ENCODE assay signal across 14 cellular contexts in genomic region chr12:85836716-85837100, GRCh38. TPM values are rescaled to one million over a fixed set of nuclear protein-coding genes. Genes with fewer than 3 reads are reported as not detected.
DNase-seq lines count a peak whose midpoint lies in the region; ATAC-seq and TF ChIP-seq lines count a peak whose summit lies in the region.
"Had no signal": no experiment of that assay in that cellular context is flagged by ENCODE, and none has a peak within 500 bp of the region (broad histone marks: within the 10 kb centered on the region; RNA-seq: fewer than 3 reads in every experiment).

No MANE protein-coding gene starts in this region.

- no peaks in the 10 kb centered on the region for H3K27me3 Mint-ChIP-seq in MCF 10A (ENCODE audit: insufficient read depth, unreplicated experiment)
- H3K27me3 Mint-ChIP-seq: activated CD4-positive, alpha-beta memory T cell treated with anti-CD3 and anti-CD28 coated beads, Interleukin-2, amount 10 ng/mL, durations not matched to agents 7 days and 5 days; CD4-positive, alpha-beta T cell had no signal

- CTCF ChIA-PET in MCF 10A (lab: Yijun Ruan, JAX), result interaction anchor here (0.6 to 3.6 kb wide), 10 partner anchors 8 to 1130 kb away, joined by 3 to 18 read pairs (median 4); no protein-coding TSS in a partner anchor

- peaks cover 17% of the 10 kb centered on the region for H3K4me1 Mint-ChIP-seq in MCF 10A (ENCODE audit: insufficient read depth, unreplicated experiment)
- H3K4me1 Mint-ChIP-seq: activated CD4-positive, alpha-beta memory T cell treated with anti-CD3 and anti-CD28 coated beads, Interleukin-2, amount 10 ng/mL, durations not matched to agents 7 days and 5 days had no signal

- H3K4me1 ChIP-seq in lung (ENCODE audit: control insufficient read depth in 2 of 2, insufficient read depth in 2 of 2, low read length in 2 of 2), result no peaks in the 10 kb centered on the region
- peaks cover 0 to 21% (median 11%) of the 10 kb centered on the region in 4 donors for H3K4me1 ChIP-seq in stomach

- H3K9me3 Mint-ChIP-seq in MCF 10A (ENCODE audit: unreplicated experiment), result no peaks in the 10 kb centered on the region
- H3K9me3 Mint-ChIP-seq: activated CD4-positive, alpha-beta memory T cell treated with anti-CD3 and anti-CD28 coated beads, Interleukin-2, amount 10 ng/mL, durations not matched to agents 7 days and 5 days; CD4-positive, alpha-beta T cell; T-helper 1 cell treated with Interleukin-12 subunit alpha and Interleukin-12 subunit beta and Interleukin-4 antibody, amounts not matched to agents 30 μg/mL and 1 μg/mL, for 36 hours had no signal

- TF ChIP-seq CTCF in MCF 10A (IDR thresholded peaks at IDR 0.05; ENCODE audit: unreplicated experiment) (no peak), lung (IDR thresholded peaks at IDR 0.05; ENCODE audit: control extremely low read depth, extremely low read depth) (no peak), stomach (IDR thresholded peaks at IDR 0.05) (no peak)

- TF ChIP-seq EP300 in stomach (IDR thresholded peaks at IDR 0.05), result no peak

- H3K36me3 Mint-ChIP-seq in MCF 10A (ENCODE audit: insufficient read depth, unreplicated experiment), result no peaks in the 10 kb centered on the region

- peak; percentile 4 for ATAC-seq in HG02885 (IDR thresholded peaks at IDR 0.05; ENCODE audit: poor library complexity, unreplicated experiment)
- ATAC-seq in lung (ENCODE audit: insufficient read depth, low FRiP score), result peak; percentile 14
- no peak for ATAC-seq in HG03432 (IDR thresholded peaks at IDR 0.05; ENCODE audit: unreplicated experiment)
- ATAC-seq: stimulated activated naive CD8-positive, alpha-beta T cell treated with anti-CD3 and anti-CD28 coated beads, Interleukin-15, Interleukin-2, amounts not matched to agents 100 U/mL and 50 U/mL, for 24 hours had no signal

- H3K4me3 Mint-ChIP-seq in MCF 10A (ENCODE audit: unreplicated experiment), result peak overlapping the region; percentile 85
- H3K4me3 Mint-ChIP-seq: activated CD4-positive, alpha-beta memory T cell treated with anti-CD3 and anti-CD28 coated beads, Interleukin-2, amount 10 ng/mL, durations not matched to agents 7 days and 5 days; CD4-positive, alpha-beta T cell; T-helper 1 cell treated with Interleukin-12 subunit alpha and Interleukin-12 subunit beta and Interleukin-4 antibody, amounts not matched to agents 30 μg/mL and 1 μg/mL, for 36 hours had no signal

- H3K27ac ChIP-seq in lung (ENCODE audit: low read depth in 1 of 2, low read length in 1 of 2) (peak overlapping the region; percentile 30 to 80), stomach (peak overlapping the region in 3 of 5 donors; percentile 72 to 82 (median 81))

- no peaks in the 10 kb centered on the region for H3K36me3 ChIP-seq in lung (ENCODE audit: control insufficient read depth in 2 of 2, insufficient read depth in 2 of 2, low read length in 2 of 2)
- H3K36me3 ChIP-seq in stomach, result no peaks in the 10 kb centered on the region

- BruUV-seq in MCF 10A (replicated peaks; lab: Mats Ljungman, UMichigan), result no TSS peak

- POLR2A ChIA-PET in MCF 10A (lab: Yijun Ruan, JAX), result interaction anchor here (1.1 to 3.2 kb wide), 6 partner anchors 16 to 925 kb away, joined by 4 to 20 read pairs (median 6); partner anchors contain the start of gene SLC6A15

- no peaks in the 10 kb centered on the region for H3K27me3 ChIP-seq in lung (ENCODE audit: control insufficient read depth, insufficient read depth)
- H3K27me3 ChIP-seq in stomach, result no peaks in the 10 kb centered on the region

- intact Hi-C loops in MCF 10A (cut with micrococcal nuclease) (no loop called here), stomach (cut with DNase I; ENCODE audit: low total_unique reads) (no loop called here)

- no peak for TF ChIP-seq POLR2A in stomach (IDR thresholded peaks at IDR 0.05)

- 40 to 67% methylated on average over 5 of the region's 5 CpGs for WGBS in lung, 2 donors
- WGBS in stomach, 5 donors, result 10 to 43% (median 22%) methylated on average over 5 of the region's 5 CpGs

- peak overlapping the region; percentile 96 for H3K27ac Mint-ChIP-seq in MCF 10A (ENCODE audit: low read depth, unreplicated experiment)
- H3K27ac Mint-ChIP-seq: activated CD4-positive, alpha-beta memory T cell treated with anti-CD3 and anti-CD28 coated beads, Interleukin-2, amount 10 ng/mL, durations not matched to agents 7 days and 5 days; CD4-positive, alpha-beta T cell; T-helper 1 cell treated with Interleukin-12 subunit alpha and Interleukin-12 subunit beta and Interleukin-4 antibody, amounts not matched to agents 30 μg/mL and 1 μg/mL, for 36 hours had no signal

- DNase-seq in MCF 10A (ENCODE audit: unreplicated experiment) (no peak), lung (ENCODE audit: low spot score) (no peak), stomach (no peak), iPS-NIHi7 (ENCODE audit: extremely low spot score) (no peak), NCI-H1417 (lab: John Stamatoyannopoulos, UW) (no peak), OCI-M1 (lab: John Stamatoyannopoulos, UW) (no peak)
- DNase-seq: activated CD4-positive, alpha-beta memory T cell treated with anti-CD3 and anti-CD28 coated beads, Interleukin-2, amount 10 ng/mL, durations not matched to agents 7 days and 5 days; activated gamma-delta T cell treated with Interleukin-2 at 50 U/mL for 16 hours; CD4-positive, alpha-beta T cell; stimulated activated CD4-positive, alpha-beta T cell treated with anti-CD3 and anti-CD28 coated beads, Interleukin-4, amount 100 ng/mL, for 1 hour; stimulated activated naive CD8-positive, alpha-beta T cell treated with anti-CD3 and anti-CD28 coated beads, Interleukin-15, Interleukin-2, amounts not matched to agents 100 U/mL and 50 U/mL, for 24 hours had no signal

- no peaks in the 10 kb centered on the region for H3K9me3 ChIP-seq in lung (ENCODE audit: control insufficient read depth in 2 of 2, insufficient read depth in 1 of 2, low read length in 1 of 2)
- H3K9me3 ChIP-seq in stomach, result no peaks in the 10 kb centered on the region

- no peak overlapping the region for H3K4me3 ChIP-seq in lung
- H3K4me3 ChIP-seq in stomach, result peak overlapping the region in 3 of 4 donors; percentile 35 to 43 (median 41)

RNA-seq across cellular contexts. Expression of gene RASSF9, which starts 0.5 kb away (rescaled TPM):
- total RNA-seq in MCF 10A (2022), result 1.5 and 2.1 TPM in 2 replicates
- 10 to 100 TPM; 10.0 to 14.3 TPM for total RNA-seq in lung
- 1 to 10 TPM; 2.1 to 2.3 TPM for polyA plus RNA-seq in lung
- 1 to 10 TPM in 2 of 5 donors, under 1 TPM in 3; under 0.01 to 6.2 (median 0.58) TPM for total RNA-seq in stomach
- 1 to 10 TPM in 1 of 3 donors, under 1 TPM in 1, not detected in 1; 0.31 to 1.2 TPM for polyA plus RNA-seq in stomach
- total RNA-seq: activated CD4-positive, alpha-beta memory T cell treated with anti-CD3 and anti-CD28 coated beads, Interleukin-2, amount 10 ng/mL, durations not matched to agents 7 days and 5 days; CD4-positive, alpha-beta T cell had no signal

RNA-seq across cellular contexts. Expression of gene NTS, which starts 37.4 kb away (rescaled TPM):
- total RNA-seq in MCF 10A (2022), result not detected in 2 replicates
- 1 to 10 TPM in 1 of 2 donors, under 1 TPM in 1; 0.86 to 2.0 TPM for total RNA-seq in lung
- 1 to 10 TPM in 1 of 2 donors, under 1 TPM in 1; 0.10 to 1.4 TPM for polyA plus RNA-seq in lung
- 1 to 10 TPM in 1 of 5 donors, not detected in 4; 5.5 TPM for total RNA-seq in stomach
- polyA plus RNA-seq in stomach, result under 1 TPM in 1 of 3 donors, not detected in 2; 0.18 TPM
- total RNA-seq: activated CD4-positive, alpha-beta memory T cell treated with anti-CD3 and anti-CD28 coated beads, Interleukin-2, amount 10 ng/mL, durations not matched to agents 7 days and 5 days; CD4-positive, alpha-beta T cell had no signal
